Comparison of ENCODE assay signal across 20 cellular contexts in the genomic region with DNA sequence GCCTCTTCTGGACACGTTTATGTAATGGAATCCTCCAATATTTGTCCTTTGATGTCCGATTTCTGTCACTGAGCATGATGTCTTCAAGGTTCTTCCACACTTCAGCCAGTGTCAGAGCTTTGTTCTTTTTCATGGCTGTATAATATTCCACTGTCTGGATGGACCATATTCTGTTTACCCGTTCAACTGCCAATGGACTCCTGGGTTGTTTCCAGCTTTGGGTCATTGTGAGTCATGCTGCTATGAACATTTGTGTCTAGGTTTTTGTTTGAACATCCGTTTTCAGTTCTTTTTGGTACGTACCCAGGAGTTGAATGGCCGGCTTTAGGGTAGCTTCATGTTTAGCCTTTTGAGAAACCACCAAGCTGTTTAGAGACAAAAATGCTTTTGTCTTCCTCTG.
A peak's percentile ranks its signal among the peaks of the same experiment; 100 is the strongest.
DNase-seq lines count a peak whose midpoint lies in the region; ATAC-seq, FAIRE-seq and TF ChIP-seq lines count a peak whose summit lies in the region.
"Had no signal": no experiment of that assay in that cellular context is flagged by ENCODE, and none has a peak within 500 bp of the region (broad histone marks: within the 10 kb centered on the region; RNA-seq: fewer than 3 reads in every experiment).

No MANE protein-coding gene starts in this region.

- H3K9me3 ChIP-seq in H1 (ENCODE audit: insufficient read depth in 2 of 2, low read depth in 1 of 2, low read length in 1 of 2) = peaks cover 13 to 16% of the 10 kb centered on the region in 2 experiments; a peak in 3 of 4 replicates
- peaks cover 0 to 7% (median 1%) of the 10 kb centered on the region in 4 donors for H3K9me3 ChIP-seq in sigmoid colon

- H4K91ac ChIP-seq in H1 (replicated peaks; ENCODE audit: insufficient read length, low read length) = no peak overlapping the region

- no peak overlapping the region for H2AFZ ChIP-seq in H1 (ENCODE audit: low read length)

- peak; percentile 31 for ATAC-seq in activated CD4-positive, alpha-beta T cell treated with anti-CD3 and anti-CD28 coated beads for 36 hours
- no peak for ATAC-seq in HG03442 (IDR thresholded peaks at IDR 0.05; ENCODE audit: unreplicated experiment)

- H3K27ac Mint-ChIP-seq in activated CD4-positive, alpha-beta T cell treated with anti-CD3 and anti-CD28 coated beads for 36 hours = no peak overlapping the region
- H3K27ac Mint-ChIP-seq: IgD-negative memory B cell had no signal

- H3K56ac ChIP-seq in H1 (replicated peaks; ENCODE audit: insufficient read length, low read depth, low read length) = no peak overlapping the region

- 86% methylated on average over 6 of the region's 6 CpGs; no CpG with 5 or more reads in 1 of the 2 experiments for WGBS in H1 (ENCODE audit: extremely low coverage in 1 of 2, insufficient coverage in 1 of 2, insufficient read length in 1 of 2, insufficient replicate concordance in 2 of 2, low coverage in 1 of 2, low lambda C conversion rate in 2 of 2, missing lambda C conversion rate in 1 of 2), 2 experiments
- WGBS in sigmoid colon, 2 donors = 76 to 86% methylated on average over 6 of the region's 6 CpGs

- no peak overlapping the region for H3K23ac ChIP-seq in H1 (ENCODE audit: insufficient read length)

- H3K18ac ChIP-seq in H1 (ENCODE audit: extremely low read depth, low read length) = no peak overlapping the region

- no peaks in the 10 kb centered on the region for H4K20me1 ChIP-seq in H1 (replicated peaks in 1 of 2; ENCODE audit: control insufficient read depth in 1 of 2, insufficient read depth in 2 of 2, low read length in 2 of 2)

- H3K79me1 ChIP-seq in H1 (ENCODE audit: low read depth, low read length) = no peaks in the 10 kb centered on the region

- H3K4me1 ChIP-seq in H1 (replicated peaks in 1 of 4; ENCODE audit: control insufficient read depth in 3 of 4, insufficient read depth in 4 of 4, low read length in 3 of 4) = peaks cover 0 to 6% (median 2%) of the 10 kb centered on the region in 4 experiments; a peak in 3 of 7 replicates
- no peaks in the 10 kb centered on the region for H3K4me1 ChIP-seq in sigmoid colon

- peaks cover 2% of the 10 kb centered on the region; the same call in 1 of the 2 replicates for H3K23me2 ChIP-seq in H1 (ENCODE audit: low read depth, low read length)

- H3K4ac ChIP-seq in H1 (replicated peaks; ENCODE audit: insufficient read length, low read depth, low read length) = no peak overlapping the region

- POLR2A ChIA-PET in activated CD4-positive, alpha-beta T cell treated with anti-CD3 and anti-CD28 coated beads for 36 hours (lab: Charles Lee) = no interaction called here
- POLR2A ChIA-PET in H1 (lab: Charles Lee; ENCODE audit: partially characterized antibody) = no interaction called here

- TF ChIP-seq RAD21 in H1 (IDR thresholded peaks at IDR 0.05 in 1 of 2, conservative IDR thresholded peaks at IDR 0.05 in 1 of 2; ENCODE audit: low read depth in 2 of 2, low read length in 2 of 2) = no peak

- intact Hi-C loops in activated CD4-positive, alpha-beta T cell treated with anti-CD3 and anti-CD28 coated beads for 36 hours (cut with DNase I, micrococcal nuclease) = loop anchor here in 1 of 2 experiments (10.0 kb wide), 1 partner anchor 149 kb away; no protein-coding TSS in a partner anchor
- intact Hi-C loops in sigmoid colon (cut with DNase I) = no loop called here

- TF ChIP-seq POLR2A in H1 (IDR thresholded peaks at IDR 0.05; ENCODE audit: control extremely low read depth in 1 of 2, low read depth in 2 of 2, low read length in 2 of 2) = no peak
- TF ChIP-seq POLR2A in sigmoid colon (IDR thresholded peaks at IDR 0.05) = no peak

- H4K8ac ChIP-seq in H1 (ENCODE audit: extremely low read depth, insufficient read depth, low read length) = no peak overlapping the region

- H3K4me3 Mint-ChIP-seq in activated CD4-positive, alpha-beta T cell treated with anti-CD3 and anti-CD28 coated beads for 36 hours = no peak overlapping the region
- H3K4me3 Mint-ChIP-seq: CD14-positive monocyte, IgD-negative memory B cell had no signal

- H3K4me1 Mint-ChIP-seq in activated CD4-positive, alpha-beta T cell treated with anti-CD3 and anti-CD28 coated beads for 36 hours = no peaks in the 10 kb centered on the region
- H3K4me1 Mint-ChIP-seq: CD14-positive monocyte had no signal

- CTCF ChIA-PET in activated CD4-positive, alpha-beta T cell treated with anti-CD3 and anti-CD28 coated beads for 36 hours (lab: Charles Lee) = no interaction called here
- CTCF ChIA-PET in H1 (lab: Charles Lee; ENCODE audit: partially characterized antibody) = no interaction called here

- H2AK5ac ChIP-seq in H1 (ENCODE audit: low read depth, low read length) = no peak overlapping the region

- no peaks in the 10 kb centered on the region for H3K36me3 ChIP-seq in H1 (ENCODE audit: control insufficient read depth in 2 of 4, insufficient read depth in 4 of 4, low read length in 3 of 4)
- H3K36me3 ChIP-seq in sigmoid colon = no peaks in the 10 kb centered on the region

- no peak overlapping the region for H2BK20ac ChIP-seq in H1 (ENCODE audit: low read length)

- H3K79me2 ChIP-seq in H1 (ENCODE audit: control insufficient read depth in 1 of 2, insufficient read depth in 2 of 2, low read length in 2 of 2) = no peaks in the 10 kb centered on the region

- no peak overlapping the region for H2BK12ac ChIP-seq in H1 (ENCODE audit: low read depth, low read length)

- H4K5ac ChIP-seq in H1 (ENCODE audit: insufficient read length, low read depth, low read length) = no peak overlapping the region

- DNase-seq in activated CD4-positive, alpha-beta T cell treated with anti-CD3 and anti-CD28 coated beads for 36 hours = no peak
- no peak for DNase-seq in activated CD4-positive, alpha-beta T cell treated with anti-CD3 and anti-CD28 coated beads for 1 hour
- DNase-seq in RKO (ENCODE audit: low spot score) (peak; percentile 43), H1 (ENCODE audit: low read depth in 1 of 2, low spot score in 2 of 2) (no peak), sigmoid colon (peak; percentile 2), KBM-7 (no peak), DMS153 (lab: John Stamatoyannopoulos, UW) (no peak)
- DNase-seq: DMS 273 treated with DMSO at 0.1 percent for 48 hours, NCI-H1105 treated with DMSO at 0.1 percent for 48 hours, NCI-H1694, NCI-H2081 treated with DMSO at 0.1 percent for 48 hours, NCI-H774, OCI-M1 had no signal

- no peak overlapping the region for H3K4me3 ChIP-seq in H1 (ENCODE audit: extremely low read depth in 1 of 4, insufficient read depth in 2 of 4, low read depth in 3 of 4, low read length in 4 of 4)
- no peak overlapping the region for H3K4me3 ChIP-seq in sigmoid colon

- no peak for TF ChIP-seq EP300 in H1 (IDR thresholded peaks at IDR 0.05; ENCODE audit: borderline replicate concordance in 1 of 2, low read depth in 2 of 2, low read length in 2 of 2)
- no peak for TF ChIP-seq EP300 in sigmoid colon (IDR thresholded peaks at IDR 0.05)

- FAIRE-seq in H1 (lab: Jason Lieb, UNC) = no peak
- FAIRE-seq: GM12892, GM18507, H54 had no signal

- in situ Hi-C loops in KBM-7 (cut with MboI; ENCODE audit: low pct_unique_long_range_greater_than_20kb, low sequenced_read_pairs) = no loop called here

- no peaks in the 10 kb centered on the region for H3K36me3 Mint-ChIP-seq in activated CD4-positive, alpha-beta T cell treated with anti-CD3 and anti-CD28 coated beads for 36 hours (ENCODE audit: low read depth)
- H3K36me3 Mint-ChIP-seq: CD14-positive monocyte, IgD-negative memory B cell had no signal

- no peak for TF ChIP-seq CTCF in H1 (IDR thresholded peaks at IDR 0.05; ENCODE audit: control extremely low read depth in 1 of 3, insufficient read depth in 1 of 3, low read depth in 1 of 3, low read length in 3 of 3)
- TF ChIP-seq CTCF in sigmoid colon (IDR thresholded peaks at IDR 0.05) = no peak

- H3K27me3 Mint-ChIP-seq in activated CD4-positive, alpha-beta T cell treated with anti-CD3 and anti-CD28 coated beads for 36 hours = no peaks in the 10 kb centered on the region
- H3K27me3 Mint-ChIP-seq: IgD-negative memory B cell had no signal

- peaks cover 15% of the 10 kb centered on the region for H3K9me3 Mint-ChIP-seq in activated CD4-positive, alpha-beta T cell treated with anti-CD3 and anti-CD28 coated beads for 36 hours (ENCODE audit: low read depth)

- H3K9ac ChIP-seq in H1 (replicated peaks in 1 of 4; ENCODE audit: extremely low read depth in 1 of 4, low read depth in 3 of 4, low read length in 3 of 4) = no peak overlapping the region

- H2BK120ac ChIP-seq in H1 (replicated peaks; ENCODE audit: low read depth, low read length) = no peak overlapping the region

- H2BK15ac ChIP-seq in H1 (ENCODE audit: low read length) = no peak overlapping the region

- H3K27ac ChIP-seq in H1 (ENCODE audit: low read depth, low read length) (no peak overlapping the region), sigmoid colon (no peak overlapping the region)
- H3K27ac ChIP-seq: 22Rv1 had no signal

- H3K27me3 ChIP-seq in H1 (replicated peaks in 1 of 4; ENCODE audit: control insufficient read depth in 3 of 4, extremely low read depth in 1 of 4, insufficient read depth in 3 of 4, low read length in 3 of 4) = no peaks in the 10 kb centered on the region
- no peaks in the 10 kb centered on the region for H3K27me3 ChIP-seq in sigmoid colon

- no peak overlapping the region for H3K4me2 ChIP-seq in H1 (ENCODE audit: insufficient read depth in 1 of 2, low read depth in 2 of 2, low read length in 2 of 2)

- no peak overlapping the region for H3K14ac ChIP-seq in H1 (ENCODE audit: insufficient read length)

- no peak overlapping the region for H2BK5ac ChIP-seq in H1 (ENCODE audit: low read depth, low read length)

TF ChIP-seq in H1, 55 proteins besides CTCF, POLR2A, EP300 and RAD21:
- TF ChIP-seq KDM1A (IDR thresholded peaks at IDR 0.05; ENCODE audit: borderline replicate concordance, low read length) = peak; percentile 84; the same call in 1 of the 2 replicates
- TF ChIP-seq SP4 (IDR thresholded peaks at IDR 0.05; ENCODE audit: low read length) = no peak
- 0 out of 4 replicates have a peak, but pooled peaks of 1 of the 2 experiments have one; percentile 68 for TF ChIP-seq HDAC2 (IDR thresholded peaks at IDR 0.05; ENCODE audit: borderline replicate concordance in 1 of 2, low read depth in 2 of 2, low read length in 2 of 2)
- TF ChIP-seq TAF7 (optimal IDR thresholded peaks at IDR 0.05; ENCODE audit: borderline replicate concordance, low read depth, low read length) = no peak
TF ChIP-seq in H1: peak in this region for 2.

Comparison
In these comparisons a context has a peak if more than half of its experiments do, and no peak if none do; other contexts are left out.
1. DNase-seq: peak in RKO (single experiment) and sigmoid colon (single experiment); none in activated CD4-positive, alpha-beta T cell treated with anti-CD3 and anti-CD28 coated beads for 36 hours (single experiment), activated CD4-positive, alpha-beta T cell treated with anti-CD3 and anti-CD28 coated beads for 1 hour (single experiment), H1 (0 of 2), KBM-7 (single experiment) and DMS153 (single experiment).